23 cellular contexts compared by ENCODE assay signal in genomic region chrX:69138512-69138911, GRCh38.
"Had no signal": no experiment of that assay in that cellular context is flagged by ENCODE, and none has a peak within 500 bp of the region (broad histone marks: within the 10 kb centered on the region; RNA-seq: fewer than 3 reads in every experiment).

No MANE protein-coding gene starts in this region.

- H3K27ac ChIP-seq: ascending aorta, pancreas, psoas muscle had no signal

- H3K27me3 ChIP-seq: ascending aorta, esophagus muscularis mucosa, pancreas, upper lobe of right lung had no signal

- DNase-seq: activated CD4-positive, alpha-beta T cell treated with anti-CD3 and anti-CD28 coated beads for 36 hours; activated CD4-positive, alpha-beta T cell treated with anti-CD3 and anti-CD28 coated beads, Interleukin-2, amount 50 U/mL, for 4 hours; activated CD8-positive, alpha-beta memory T cell treated with anti-CD3 and anti-CD28 coated beads for 24 hours; activated CD8-positive, alpha-beta memory T cell treated with anti-CD3 and anti-CD28 coated beads, Interleukin-2, amount 50 U/mL, for 4 hours; activated naive CD4-positive, alpha-beta T cell; activated T-cell treated with anti-CD3 and anti-CD28 coated beads, Interleukin-2, amount 50 U/mL, for 4 hours; adrenal gland; heart left ventricle; left cardiac atrium; mucosa of descending colon; naive B cell; psoas muscle; right cardiac atrium; stimulated activated CD4-positive, alpha-beta T cell treated with anti-CD3 and anti-CD28 coated beads, Interleukin-2, amount 100 ng/mL, for 48 hours; stimulated activated CD8-positive, alpha-beta memory T cell treated with anti-CD3 and anti-CD28 coated beads, Interleukin-4, amount 100 ng/mL, for 48 hours; stimulated activated naive B cell treated with anti-CD40 and anti-IgM and Interleukin-4, amounts not matched to agents 10 μg/mL and 1 μg/mL and 100 μg/mL, for 72 hours; T-helper 9 cell; upper lobe of right lung had no signal

- H3K4me1 ChIP-seq: adrenal gland, ascending aorta, pancreas, psoas muscle, upper lobe of right lung had no signal

- H3K36me3 ChIP-seq: adrenal gland, ascending aorta, esophagus muscularis mucosa, heart left ventricle, pancreas, upper lobe of right lung had no signal

- H3K9me3 ChIP-seq: adrenal gland, ascending aorta, esophagus muscularis mucosa, heart left ventricle, mucosa of descending colon, pancreas, psoas muscle, upper lobe of right lung had no signal

- H3K4me3 ChIP-seq: adrenal gland, ascending aorta, coronary artery, esophagus muscularis mucosa, heart left ventricle, mucosa of descending colon, pancreas, psoas muscle, skin epidermis, upper lobe of right lung had no signal
